In the genomic region with DNA sequence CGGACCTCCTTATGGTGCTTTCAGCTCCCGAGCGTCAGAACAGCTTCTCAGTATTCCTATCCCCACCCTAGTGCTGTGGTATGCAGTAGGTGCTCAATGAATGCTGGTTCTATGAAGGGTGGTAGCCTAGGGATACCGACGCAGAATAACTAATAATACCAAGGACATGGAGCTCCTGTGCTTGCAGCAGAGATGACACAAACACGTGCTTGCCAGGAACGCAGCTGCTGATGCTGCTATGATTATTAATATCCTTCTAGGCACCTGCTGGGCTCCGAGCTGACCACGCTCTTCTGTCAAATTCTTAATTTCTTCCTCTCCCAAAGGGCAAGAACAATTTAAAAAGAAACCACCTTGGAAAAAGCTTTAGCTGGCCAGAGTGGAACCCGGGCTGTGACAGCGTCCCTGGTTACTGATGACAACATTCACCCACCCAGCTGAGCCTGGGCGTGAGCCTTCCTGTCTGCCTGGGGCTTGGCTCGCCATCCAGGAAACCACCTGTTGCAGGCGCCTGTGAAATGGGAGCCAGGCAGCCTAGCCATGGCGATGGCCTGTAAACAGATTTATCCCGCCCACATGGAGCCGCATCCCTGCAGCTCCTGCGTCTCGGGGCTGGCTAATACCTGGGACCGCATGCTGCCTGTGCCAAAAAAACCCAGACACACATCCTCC, we compare ENCODE assay signal across 10 cellular contexts. TPM values are rescaled to one million over a fixed set of nuclear protein-coding genes. Genes with fewer than 3 reads are reported as not detected.
A peak's percentile ranks its signal among the peaks of the same experiment; 100 is the strongest.
DNase-seq lines count a peak whose midpoint lies in the region; ATAC-seq, FAIRE-seq and TF ChIP-seq lines count a peak whose summit lies in the region.
"Had no signal": no experiment of that assay in that cellular context is flagged by ENCODE, and none has a peak within 500 bp of the region (broad histone marks: within the 10 kb centered on the region; RNA-seq: fewer than 3 reads in every experiment).

No MANE protein-coding gene starts in this region.

- peak; percentile 57 for DNase-seq in GM10248 (ENCODE audit: extremely low spot score)
- peak; percentile 93 for DNase-seq in NCI-H2029 (lab: John Stamatoyannopoulos, UW)
- DNase-seq in coronary artery (ENCODE audit: low spot score), result peak; percentile 70
- DNase-seq in pancreas, result peak; percentile 87 to 96 (median 92)
- DNase-seq in NCI-H446 (lab: John Stamatoyannopoulos, UW), result no peak
- DNase-seq in stimulated activated CD4-positive, alpha-beta T cell treated with anti-CD3 and anti-CD28 coated beads, Interleukin-4, amount 100 ng/mL, for 1 hour, result no peak

- intact Hi-C loops in pancreas (cut with DNase I), result no loop called here

- CTCF ChIA-PET in GM10248 (lab: Yijun Ruan, JAX), result interaction anchor here (2.4 kb wide), 1 partner anchor 15 kb away, joined by 5 read pairs; no protein-coding TSS in a partner anchor

- POLR2A ChIA-PET in GM10248 (lab: Yijun Ruan, JAX), result no interaction called here

- no peaks in the 10 kb centered on the region for H3K27me3 ChIP-seq in pancreas

- H3K9me3 ChIP-seq in pancreas, result no peaks in the 10 kb centered on the region

- H3K4me1 ChIP-seq in pancreas, result peaks cover 18 to 29% (median 25%) of the 10 kb centered on the region in 3 donors

- ATAC-seq in pancreas (peak; percentile 89 to 95 (median 94)), GM21717 (IDR thresholded peaks at IDR 0.05; ENCODE audit: unreplicated experiment) (no peak), HG03280 (IDR thresholded peaks at IDR 0.05; ENCODE audit: unreplicated experiment) (no peak)
- ATAC-seq: activated T-helper 17 cell treated with anti-CD3 and anti-CD28 coated beads, Interleukin-2, amount 50 U/mL, for 72 hours had no signal

- H3K4me3 ChIP-seq in coronary artery (peak overlapping the region; percentile 14), pancreas (peak overlapping the region in 2 of 4 donors; percentile 2 to 13)

- peak overlapping the region; percentile 61 to 84 for H3K27ac ChIP-seq in coronary artery
- H3K27ac ChIP-seq in pancreas, result peak overlapping the region; percentile 70 to 82 (median 81)
- H3K27ac ChIP-seq: KMS-11 had no signal

- WGBS in pancreas, 2 donors, result 13 to 14% methylated on average over 20 of the region's 20 CpGs

- H3K36me3 ChIP-seq in pancreas, result no peaks in the 10 kb centered on the region

- no peak for FAIRE-seq in pancreas (lab: Jason Lieb, UNC)

- TF ChIP-seq CTCF in GM10248 (IDR thresholded peaks at IDR 0.05; ENCODE audit: control extremely low read depth, extremely low read depth, low read depth, missing control alignments), result no peak
- no peak for TF ChIP-seq CTCF in coronary artery (IDR thresholded peaks at IDR 0.05)
- no peak for TF ChIP-seq CTCF in pancreas (IDR thresholded peaks at IDR 0.05)

RNA-seq across cellular contexts. Expression of a gene that starts 28.8 kb away (rescaled TPM):
- total RNA-seq in pancreas, result 10 to 100 TPM; 50.0 to 78.1 (median 68.2) TPM
- 10 to 100 TPM; 17.4 to 21.3 TPM for polyA plus RNA-seq in pancreas

Comparison
In these comparisons a context has a peak if more than half of its experiments do, and no peak if none do; other contexts are left out.
1. DNase-seq: peak in GM10248 (single experiment), NCI-H2029 (single experiment), coronary artery (single experiment) and pancreas (6 of 6); none in NCI-H446 (0 of 2) and stimulated activated CD4-positive, alpha-beta T cell treated with anti-CD3 and anti-CD28 coated beads, Interleukin-4, amount 100 ng/mL, for 1 hour (single experiment).
2. ATAC-seq: peak in pancreas (4 of 4); none in GM21717 (single experiment) and HG03280 (single experiment).